In genomic region chr13:26968431-26969335, GRCh38 we compare ENCODE assay signal across 15 cellular contexts.
DNase-seq lines count a peak whose midpoint lies in the region; ATAC-seq, FAIRE-seq and TF ChIP-seq lines count a peak whose summit lies in the region.
"Had no signal": no experiment of that assay in that cellular context is flagged by ENCODE, and none has a peak within 500 bp of the region (broad histone marks: within the 10 kb centered on the region; RNA-seq: fewer than 3 reads in every experiment).

No MANE protein-coding gene starts in this region.

- H3K9ac ChIP-seq in smooth muscle cell (ENCODE audit: low read depth) = peak overlapping the region; percentile 4
- H3K9ac ChIP-seq: parathyroid adenoma had no signal

- H3K27me3 Mint-ChIP-seq in CD8-positive, alpha-beta memory T cell = peaks cover 0 to 3% of the 10 kb centered on the region in 2 donors

- no peaks in the 10 kb centered on the region for H3K27me3 ChIP-seq in smooth muscle cell (ENCODE audit: low read depth)
- no peaks in the 10 kb centered on the region for H3K27me3 ChIP-seq in CD8-positive, alpha-beta memory T cell (ENCODE audit: insufficient read depth, low read length, poor library complexity, severe bottlenecking)

- peaks cover 0 to 1% (median 0%) of the 10 kb centered on the region in 3 donors for H3K36me3 Mint-ChIP-seq in CD8-positive, alpha-beta memory T cell
- H3K36me3 Mint-ChIP-seq: immature natural killer cell had no signal

- WGBS in smooth muscle cell (ENCODE audit: low lambda C conversion rate) = 16% methylated on average over 22 of the region's 22 CpGs

- H3K9me3 ChIP-seq in smooth muscle cell (replicated peaks; ENCODE audit: low read depth) = no peaks in the 10 kb centered on the region
- H3K9me3 ChIP-seq in CD8-positive, alpha-beta memory T cell (ENCODE audit: low read length) = no peaks in the 10 kb centered on the region
- H3K9me3 ChIP-seq: thoracic aorta had no signal

- peaks cover 4 to 9% (median 6%) of the 10 kb centered on the region in 3 donors for H3K4me1 Mint-ChIP-seq in CD8-positive, alpha-beta memory T cell

- no peak for TF ChIP-seq CTCF in smooth muscle cell (IDR thresholded peaks at IDR 0.05; ENCODE audit: borderline replicate concordance, insufficient read depth, poor library complexity, severe bottlenecking)

- ATAC-seq in HG02852 (IDR thresholded peaks at IDR 0.05; ENCODE audit: unreplicated experiment) (no peak), SK-N-SH treated with all-trans-retinoic acid at 6 μM for 48 hours (no peak)

- no peaks in the 10 kb centered on the region for H4K20me1 ChIP-seq in smooth muscle cell (ENCODE audit: low read depth)

- H3F3A ChIP-seq in smooth muscle cell (ENCODE audit: low read depth) = peaks cover 8% of the 10 kb centered on the region

- no peaks in the 10 kb centered on the region for H3K9me3 Mint-ChIP-seq in CD8-positive, alpha-beta memory T cell
- H3K9me3 Mint-ChIP-seq: immature natural killer cell had no signal

- H2AFZ ChIP-seq in smooth muscle cell (ENCODE audit: low read depth) = no peak overlapping the region
- H2AFZ ChIP-seq: parathyroid adenoma had no signal

- peak; percentile 93 for FAIRE-seq in RCC 7860 (lab: Jason Lieb, UNC)

- H3K27ac Mint-ChIP-seq in CD8-positive, alpha-beta memory T cell = no peak overlapping the region
- H3K27ac Mint-ChIP-seq: immature natural killer cell; T-helper 1 cell treated with Interleukin-12 subunit alpha and Interleukin-12 subunit beta and Interleukin-4 antibody, amounts not matched to agents 30 μg/mL and 1 μg/mL, for 36 hours had no signal

- no peak overlapping the region for H3K4me3 ChIP-seq in smooth muscle cell
- no peak overlapping the region for H3K4me3 ChIP-seq in CD8-positive, alpha-beta memory T cell (ENCODE audit: low read length)
- H3K4me3 ChIP-seq: thoracic aorta had no signal

- H3K4me3 Mint-ChIP-seq in CD8-positive, alpha-beta memory T cell = no peak overlapping the region
- H3K4me3 Mint-ChIP-seq: immature natural killer cell; T-helper 1 cell treated with Interleukin-12 subunit alpha and Interleukin-12 subunit beta and Interleukin-4 antibody, amounts not matched to agents 30 μg/mL and 1 μg/mL, for 36 hours had no signal

- peak overlapping the region; percentile 47 for H3K27ac ChIP-seq in smooth muscle cell (ENCODE audit: low read depth)
- no peak overlapping the region for H3K27ac ChIP-seq in CD8-positive, alpha-beta memory T cell (ENCODE audit: low read depth, low read length)
- H3K27ac ChIP-seq: parathyroid adenoma, thoracic aorta had no signal

- peak overlapping the region; percentile 55 for H3K4me2 ChIP-seq in smooth muscle cell

- peak; percentile 23 for DNase-seq in H4 (ENCODE audit: low spot score)
- DNase-seq in RCC 7860 (ENCODE audit: low spot score) = peak; percentile 93
- DNase-seq in kidney tubule cell (ENCODE audit: low spot score) = peak; percentile 73
- peak; percentile 34 for DNase-seq in smooth muscle cell (lab: John Stamatoyannopoulos, UW; ENCODE audit: unreplicated experiment)
- no peak for DNase-seq in CD8-positive, alpha-beta memory T cell
- DNase-seq in activated CD4-positive, alpha-beta T cell treated with anti-CD3 and anti-CD28 coated beads, Interleukin-2, amount 50 U/mL, for 1 hour = no peak
- DNase-seq: DMS79 treated with DMSO at 0.1 percent for 48 hours, immature natural killer cell, MM.1S, NCI-H748 treated with DMSO at 0.1 percent for 48 hours had no signal

- no peaks in the 10 kb centered on the region for H3K36me3 ChIP-seq in smooth muscle cell (ENCODE audit: low read depth)
- H3K36me3 ChIP-seq in CD8-positive, alpha-beta memory T cell (ENCODE audit: insufficient read depth, low read length) = no peaks in the 10 kb centered on the region
- H3K36me3 ChIP-seq: thoracic aorta had no signal

- no peaks in the 10 kb centered on the region for H3K4me1 ChIP-seq in smooth muscle cell (ENCODE audit: low read depth)
- H3K4me1 ChIP-seq in CD8-positive, alpha-beta memory T cell (ENCODE audit: insufficient read depth, low read length) = no peaks in the 10 kb centered on the region
- H3K4me1 ChIP-seq: parathyroid adenoma had no signal

- POLR2A ChIA-PET in CD8-positive, alpha-beta memory T cell (lab: Charles Lee) = no interaction called here

- H3K79me2 ChIP-seq in smooth muscle cell (ENCODE audit: low read depth) = no peaks in the 10 kb centered on the region
- H3K79me2 ChIP-seq: parathyroid adenoma had no signal

- CTCF ChIA-PET in CD8-positive, alpha-beta memory T cell (lab: Charles Lee) = no interaction called here

TF ChIP-seq in SK-N-SH treated with all-trans-retinoic acid at 6 μM for 48 hours, 23 proteins besides CTCF, POLR2A, EP300 and RAD21 (continues in another document):
- TF ChIP-seq, protein P1, sequence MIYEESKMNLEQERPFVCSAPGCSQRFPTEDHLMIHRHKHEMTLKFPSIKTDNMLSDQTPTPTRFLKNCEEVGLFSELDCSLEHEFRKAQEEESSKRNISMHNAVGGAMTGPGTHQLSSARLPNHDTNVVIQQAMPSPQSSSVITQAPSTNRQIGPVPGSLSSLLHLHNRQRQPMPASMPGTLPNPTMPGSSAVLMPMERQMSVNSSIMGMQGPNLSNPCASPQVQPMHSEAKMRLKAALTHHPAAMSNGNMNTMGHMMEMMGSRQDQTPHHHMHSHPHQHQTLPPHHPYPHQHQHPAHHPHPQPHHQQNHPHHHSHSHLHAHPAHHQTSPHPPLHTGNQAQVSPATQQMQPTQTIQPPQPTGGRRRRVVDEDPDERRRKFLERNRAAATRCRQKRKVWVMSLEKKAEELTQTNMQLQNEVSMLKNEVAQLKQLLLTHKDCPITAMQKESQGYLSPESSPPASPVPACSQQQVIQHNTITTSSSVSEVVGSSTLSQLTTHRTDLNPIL (CRISPR knock-in tag; IDR thresholded peaks at IDR 0.05; ENCODE audit: low read depth) = no peak
- TF ChIP-seq SNAI2 (CRISPR knock-in tag; IDR thresholded peaks at IDR 0.05) = no peak
- TF ChIP-seq TCF4 (CRISPR knock-in tag; IDR thresholded peaks at IDR 0.05; ENCODE audit: borderline replicate concordance) = no peak
- no peak for TF ChIP-seq ARNTL (CRISPR knock-in tag; IDR thresholded peaks at IDR 0.05; ENCODE audit: borderline replicate concordance, low read depth)
- no peak for TF ChIP-seq TOX (CRISPR knock-in tag; IDR thresholded peaks at IDR 0.05; ENCODE audit: borderline replicate concordance)
- no peak for TF ChIP-seq ZFP30 (CRISPR knock-in tag; IDR thresholded peaks at IDR 0.05)
- TF ChIP-seq, protein P2, sequence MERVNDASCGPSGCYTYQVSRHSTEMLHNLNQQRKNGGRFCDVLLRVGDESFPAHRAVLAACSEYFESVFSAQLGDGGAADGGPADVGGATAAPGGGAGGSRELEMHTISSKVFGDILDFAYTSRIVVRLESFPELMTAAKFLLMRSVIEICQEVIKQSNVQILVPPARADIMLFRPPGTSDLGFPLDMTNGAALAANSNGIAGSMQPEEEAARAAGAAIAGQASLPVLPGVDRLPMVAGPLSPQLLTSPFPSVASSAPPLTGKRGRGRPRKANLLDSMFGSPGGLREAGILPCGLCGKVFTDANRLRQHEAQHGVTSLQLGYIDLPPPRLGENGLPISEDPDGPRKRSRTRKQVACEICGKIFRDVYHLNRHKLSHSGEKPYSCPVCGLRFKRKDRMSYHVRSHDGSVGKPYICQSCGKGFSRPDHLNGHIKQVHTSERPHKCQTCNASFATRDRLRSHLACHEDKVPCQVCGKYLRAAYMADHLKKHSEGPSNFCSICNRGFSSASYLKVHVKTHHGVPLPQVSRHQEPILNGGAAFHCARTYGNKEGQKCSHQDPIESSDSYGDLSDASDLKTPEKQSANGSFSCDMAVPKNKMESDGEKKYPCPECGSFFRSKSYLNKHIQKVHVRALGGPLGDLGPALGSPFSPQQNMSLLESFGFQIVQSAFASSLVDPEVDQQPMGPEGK (CRISPR knock-in tag; IDR thresholded peaks at IDR 0.05; ENCODE audit: borderline replicate concordance) = no peak
- no peak for TF ChIP-seq TSHZ2 (CRISPR knock-in tag; IDR thresholded peaks at IDR 0.05)
- TF ChIP-seq ESRRG (CRISPR knock-in tag; IDR thresholded peaks at IDR 0.05) = no peak
- no peak for TF ChIP-seq ZNF565 (CRISPR knock-in tag; conservative IDR thresholded peaks at IDR 0.05; ENCODE audit: low read depth)
- TF ChIP-seq ZC3H10 (CRISPR knock-in tag; IDR thresholded peaks at IDR 0.05) = no peak
- no peak for TF ChIP-seq ISL1 (CRISPR knock-in tag; IDR thresholded peaks at IDR 0.05)
- TF ChIP-seq GLIS3 (CRISPR knock-in tag; IDR thresholded peaks at IDR 0.05) = no peak
- TF ChIP-seq RARB (CRISPR knock-in tag; IDR thresholded peaks at IDR 0.05) = no peak

Comparison
In these comparisons a context has a peak if more than half of its experiments do, and no peak if none do; other contexts are left out.
1. DNase-seq: peak in H4 (single experiment), RCC 7860 (single experiment), kidney tubule cell (single experiment) and smooth muscle cell (single experiment); none in CD8-positive, alpha-beta memory T cell (0 of 5) and activated CD4-positive, alpha-beta T cell treated with anti-CD3 and anti-CD28 coated beads, Interleukin-2, amount 50 U/mL, for 1 hour (single experiment).